Comparison of ENCODE assay signal across 9 cellular contexts in genomic region chr12:100826323-100826722, GRCh38. TPM values are rescaled to one million over a fixed set of nuclear protein-coding genes. Genes with fewer than 3 reads are reported as not detected.
DNase-seq lines count a peak whose midpoint lies in the region; ATAC-seq lines count a peak whose summit lies in the region.
"Had no signal": no experiment of that assay in that cellular context is flagged by ENCODE, and none has a peak within 500 bp of the region (broad histone marks: within the 10 kb centered on the region; RNA-seq: fewer than 3 reads in every experiment).

No MANE protein-coding gene starts in this region.

- peaks cover 0 to 9% of the 10 kb centered on the region in 2 donors for H3K9me3 Mint-ChIP-seq in stimulated activated naive CD8-positive, alpha-beta T cell treated with anti-CD3 and anti-CD28 coated beads, Interleukin-15, amount 100 ng/mL, for 72 hours
- peaks cover 6% of the 10 kb centered on the region for H3K9me3 Mint-ChIP-seq in activated naive CD8-positive, alpha-beta T cell treated with anti-CD3 and anti-CD28 coated beads, Interleukin-2, amount 50 U/mL, for 24 hours
- H3K9me3 Mint-ChIP-seq: brain had no signal

- 9 to 11% methylated on average over 4 of the region's 4 CpGs for WGBS in aorta, 2 donors

- no peaks in the 10 kb centered on the region for H3K4me1 ChIP-seq in aorta (ENCODE audit: control insufficient read depth in 1 of 2, insufficient read depth in 2 of 2, low read length in 2 of 2)

- H3K9me3 ChIP-seq in aorta (ENCODE audit: control insufficient read depth, low read length): no peaks in the 10 kb centered on the region

- DNase-seq in stimulated activated naive CD8-positive, alpha-beta T cell treated with anti-CD3 and anti-CD28 coated beads, Interleukin-15, Interleukin-2, amounts not matched to agents 100 U/mL and 50 U/mL, for 24 hours: peak; percentile 15
- DNase-seq in stimulated activated naive CD8-positive, alpha-beta T cell treated with anti-CD3 and anti-CD28 coated beads, Interleukin-15, amount 100 ng/mL, for 72 hours: no peak
- DNase-seq in activated naive CD8-positive, alpha-beta T cell treated with anti-CD3 and anti-CD28 coated beads, Interleukin-2, amount 50 U/mL, for 24 hours: peak; percentile 7
- DNase-seq in kidney glomerular epithelial cell (lab: John Stamatoyannopoulos, UW) (peak; percentile 48), aorta (peak; percentile 59 to 73), NCI-H1436 (lab: John Stamatoyannopoulos, UW) (no peak), D341Med (ENCODE audit: low spot score) (no peak), GM19240 (ENCODE audit: insufficient read length, low spot score) (no peak)

- no peak overlapping the region for H3K27ac ChIP-seq in aorta (ENCODE audit: low read depth in 1 of 2, low read length in 2 of 2)

- H3K4me3 ChIP-seq in aorta (ENCODE audit: low read length in 2 of 2): no peak overlapping the region

- no peaks in the 10 kb centered on the region for H3K36me3 Mint-ChIP-seq in activated naive CD8-positive, alpha-beta T cell treated with anti-CD3 and anti-CD28 coated beads, Interleukin-2, amount 50 U/mL, for 24 hours (ENCODE audit: low read depth)
- H3K36me3 Mint-ChIP-seq: brain had no signal

- no peaks in the 10 kb centered on the region for H3K27me3 ChIP-seq in aorta (ENCODE audit: control insufficient read depth in 1 of 2, insufficient read depth in 2 of 2, low read length in 1 of 2)

- no peak overlapping the region for H3K4me3 Mint-ChIP-seq in stimulated activated naive CD8-positive, alpha-beta T cell treated with anti-CD3 and anti-CD28 coated beads, Interleukin-15, amount 100 ng/mL, for 72 hours
- no peak overlapping the region for H3K4me3 Mint-ChIP-seq in activated naive CD8-positive, alpha-beta T cell treated with anti-CD3 and anti-CD28 coated beads, Interleukin-2, amount 50 U/mL, for 24 hours
- H3K4me3 Mint-ChIP-seq: brain had no signal

- no peaks in the 10 kb centered on the region for H3K4me1 Mint-ChIP-seq in stimulated activated naive CD8-positive, alpha-beta T cell treated with anti-CD3 and anti-CD28 coated beads, Interleukin-15, amount 100 ng/mL, for 72 hours
- no peaks in the 10 kb centered on the region for H3K4me1 Mint-ChIP-seq in activated naive CD8-positive, alpha-beta T cell treated with anti-CD3 and anti-CD28 coated beads, Interleukin-2, amount 50 U/mL, for 24 hours
- H3K4me1 Mint-ChIP-seq: brain had no signal

- no peak for ATAC-seq in stimulated activated naive CD8-positive, alpha-beta T cell treated with anti-CD3 and anti-CD28 coated beads, Interleukin-15, Interleukin-2, amounts not matched to agents 100 U/mL and 50 U/mL, for 24 hours
- ATAC-seq in stimulated activated naive CD8-positive, alpha-beta T cell treated with anti-CD3 and anti-CD28 coated beads, Interleukin-15, amount 100 ng/mL, for 72 hours: no peak
- no peak for ATAC-seq in activated naive CD8-positive, alpha-beta T cell treated with anti-CD3 and anti-CD28 coated beads, Interleukin-2, amount 50 U/mL, for 24 hours
- ATAC-seq in aorta (ENCODE audit: low FRiP score): no peak

- no peak overlapping the region for H3K27ac Mint-ChIP-seq in stimulated activated naive CD8-positive, alpha-beta T cell treated with anti-CD3 and anti-CD28 coated beads, Interleukin-15, amount 100 ng/mL, for 72 hours
- no peak overlapping the region for H3K27ac Mint-ChIP-seq in activated naive CD8-positive, alpha-beta T cell treated with anti-CD3 and anti-CD28 coated beads, Interleukin-2, amount 50 U/mL, for 24 hours

- no peaks in the 10 kb centered on the region for H3K36me3 ChIP-seq in aorta (ENCODE audit: control insufficient read depth in 1 of 2, insufficient read depth in 2 of 2, low read length in 1 of 2)

- intact Hi-C loops in aorta (cut with DNase I): loop anchor here in 1 of 2 donors (5.0 kb wide), 1 partner anchor 456 kb away; the partner anchor contains the start of gene UTP20

- no peaks in the 10 kb centered on the region for H3K27me3 Mint-ChIP-seq in stimulated activated naive CD8-positive, alpha-beta T cell treated with anti-CD3 and anti-CD28 coated beads, Interleukin-15, amount 100 ng/mL, for 72 hours
- H3K27me3 Mint-ChIP-seq in activated naive CD8-positive, alpha-beta T cell treated with anti-CD3 and anti-CD28 coated beads, Interleukin-2, amount 50 U/mL, for 24 hours: no peaks in the 10 kb centered on the region
- H3K27me3 Mint-ChIP-seq: brain had no signal

RNA-seq across cellular contexts. Expression of gene ANO4, which starts 31.7 kb away (rescaled TPM):
- under 1 TPM; 0.32 to 0.42 TPM for total RNA-seq in aorta
- polyA plus RNA-seq in aorta: not detected

Comparison
In these comparisons a context has a peak if more than half of its experiments do, and no peak if none do; other contexts are left out.
1. DNase-seq: peak in stimulated activated naive CD8-positive, alpha-beta T cell treated with anti-CD3 and anti-CD28 coated beads, Interleukin-15, Interleukin-2, amounts not matched to agents 100 U/mL and 50 U/mL, for 24 hours (single experiment), activated naive CD8-positive, alpha-beta T cell treated with anti-CD3 and anti-CD28 coated beads, Interleukin-2, amount 50 U/mL, for 24 hours (single experiment), kidney glomerular epithelial cell (single experiment) and aorta (2 of 2); none in stimulated activated naive CD8-positive, alpha-beta T cell treated with anti-CD3 and anti-CD28 coated beads, Interleukin-15, amount 100 ng/mL, for 72 hours (0 of 2), NCI-H1436 (single experiment), D341Med (single experiment) and GM19240 (single experiment).